ENCODE assay signal across 28 cellular contexts in genomic region chr9:86955003-86955402, GRCh38.
"Had no signal": no experiment of that assay in that cellular context is flagged by ENCODE, and none has a peak within 500 bp of the region (broad histone marks: within the 10 kb centered on the region; RNA-seq: fewer than 3 reads in every experiment).

No MANE protein-coding gene starts in this region.

- H3K9me3 Mint-ChIP-seq: stimulated activated naive CD8-positive, alpha-beta T cell treated with anti-CD3 and anti-CD28 coated beads, Interleukin-15, Interleukin-2, amounts not matched to agents 100 ng/mL and 50 ng/mL, for 24 hours had no signal

- H3K4me1 ChIP-seq: testis, thyroid gland, tibial artery, tibial nerve, transverse colon, upper lobe of left lung, upper lobe of right lung, uterus, vagina had no signal

- ATAC-seq: stimulated activated effector memory CD8-positive, alpha-beta T cell treated with anti-CD3 and anti-CD28 coated beads, Interleukin-12 subunit alpha, Interleukin-12 subunit beta, amount 100 ng/mL, for 72 hours; stimulated activated memory B cell treated with anti-CD40 and anti-IgM and Interleukin-4, amounts not matched to agents 10 μg/mL and 1 μg/mL and 100 μg/mL, for 72 hours; stimulated activated naive B cell treated with anti-CD40 and anti-IgM and Interleukin-4, amounts not matched to agents 10 μg/mL and 1 μg/mL and 100 μg/mL, for 72 hours; stimulated activated naive CD8-positive, alpha-beta T cell treated with anti-CD3 and anti-CD28 coated beads, Interleukin-15, amount 100 ng/mL, for 72 hours; stimulated activated naive CD8-positive, alpha-beta T cell treated with anti-CD3 and anti-CD28 coated beads, Interleukin-15, Interleukin-2, amounts not matched to agents 100 U/mL and 50 U/mL, for 24 hours; upper lobe of right lung had no signal

- H3K4me3 ChIP-seq: stomach, suprapubic skin, testis, thoracic aorta, thyroid gland, tibial artery, tibial nerve, transverse colon, upper lobe of left lung, upper lobe of right lung, uterus, vagina had no signal

- H3K27ac ChIP-seq: stomach, suprapubic skin, testis, thoracic aorta, thyroid gland, tibial artery, tibial nerve, transverse colon, upper lobe of left lung, upper lobe of right lung, uterus, vagina had no signal

- H3K36me3 Mint-ChIP-seq: stimulated activated effector memory CD8-positive, alpha-beta T cell treated with anti-CD3 and anti-CD28 coated beads, Interleukin-12 subunit alpha, Interleukin-12 subunit beta, amount 100 ng/mL, for 72 hours; stimulated activated memory B cell treated with anti-CD40 and anti-IgM and Interleukin-4, amounts not matched to agents 10 μg/mL and 1 μg/mL and 100 μg/mL, for 72 hours; stimulated activated naive B cell treated with anti-CD40 and anti-IgM and Interleukin-4, amounts not matched to agents 10 μg/mL and 1 μg/mL and 100 μg/mL, for 72 hours had no signal

- H3K9me3 ChIP-seq: stomach, suprapubic skin, testis, thoracic aorta, thyroid gland, tibial artery, tibial nerve, transverse colon, upper lobe of right lung, uterus, vagina had no signal

- H3K27me3 ChIP-seq: stomach, suprapubic skin, testis, thyroid gland, tibial artery, tibial nerve, upper lobe of left lung, uterus, vagina had no signal

- H3K36me3 ChIP-seq: suprapubic skin, thyroid gland, tibial artery, transverse colon, upper lobe of left lung, upper lobe of right lung, uterus, vagina had no signal

- DNase-seq: stimulated activated CD4-positive, alpha-beta T cell treated with anti-CD3 and anti-CD28 coated beads, Interleukin-2, amount 100 ng/mL, for 48 hours; stimulated activated CD4-positive, alpha-beta T cell treated with anti-CD3 and anti-CD28 coated beads, Interleukin-4, amount 100 ng/mL, for 1 hour; stimulated activated CD4-positive, alpha-beta T cell treated with anti-CD3 and anti-CD28 coated beads, Interleukin-4, amount 100 ng/mL, for 24 hours; stimulated activated CD4-positive, alpha-beta T cell treated with anti-CD3 and anti-CD28 coated beads, Interleukin-4, amount 100 ng/mL, for 4 hours; stimulated activated CD8-positive, alpha-beta memory T cell treated with anti-CD3 and anti-CD28 coated beads, Interleukin-4, amount 100 ng/mL, for 48 hours; stimulated activated naive B cell treated with anti-CD40 and anti-IgM and Interleukin-4, amounts not matched to agents 10 μg/mL and 1 μg/mL and 100 μg/mL, for 72 hours; stimulated activated naive CD4-positive, alpha-beta T cell; stimulated activated naive CD4-positive, alpha-beta T cell treated with Interleukin-2 at 50 U/mL for 16 hours; stimulated activated naive CD8-positive, alpha-beta T cell treated with anti-CD3 and anti-CD28 coated beads, Interleukin-15, amount 100 ng/mL, for 72 hours; stimulated activated naive CD8-positive, alpha-beta T cell treated with anti-CD3 and anti-CD28 coated beads, Interleukin-15, Interleukin-2, amounts not matched to agents 100 U/mL and 50 U/mL, for 24 hours; stomach; substantia nigra; testis; thyroid gland; tibial artery; transverse colon; trophoblast cell; upper lobe of left lung; upper lobe of right lung; uterus had no signal

- H3K4me3 Mint-ChIP-seq: stimulated activated effector memory CD8-positive, alpha-beta T cell treated with anti-CD3 and anti-CD28 coated beads, Interleukin-12 subunit alpha, Interleukin-12 subunit beta, amount 100 ng/mL, for 72 hours; stimulated activated memory B cell treated with anti-CD40 and anti-IgM and Interleukin-4, amounts not matched to agents 10 μg/mL and 1 μg/mL and 100 μg/mL, for 72 hours; stimulated activated naive B cell treated with anti-CD40 and anti-IgM and Interleukin-4, amounts not matched to agents 10 μg/mL and 1 μg/mL and 100 μg/mL, for 72 hours; stimulated activated naive CD8-positive, alpha-beta T cell treated with anti-CD3 and anti-CD28 coated beads, Interleukin-15, amount 100 ng/mL, for 72 hours; stimulated activated naive CD8-positive, alpha-beta T cell treated with anti-CD3 and anti-CD28 coated beads, Interleukin-15, Interleukin-2, amounts not matched to agents 100 ng/mL and 50 ng/mL, for 24 hours; type B pancreatic cell had no signal

- H3K27ac Mint-ChIP-seq: stimulated activated effector memory CD8-positive, alpha-beta T cell treated with anti-CD3 and anti-CD28 coated beads, Interleukin-12 subunit alpha, Interleukin-12 subunit beta, amount 100 ng/mL, for 72 hours; stimulated activated memory B cell treated with anti-CD40 and anti-IgM and Interleukin-4, amounts not matched to agents 10 μg/mL and 1 μg/mL and 100 μg/mL, for 72 hours; stimulated activated naive B cell treated with anti-CD40 and anti-IgM and Interleukin-4, amounts not matched to agents 10 μg/mL and 1 μg/mL and 100 μg/mL, for 72 hours; stimulated activated naive CD8-positive, alpha-beta T cell treated with anti-CD3 and anti-CD28 coated beads, Interleukin-15, amount 100 ng/mL, for 72 hours; stimulated activated naive CD8-positive, alpha-beta T cell treated with anti-CD3 and anti-CD28 coated beads, Interleukin-15, Interleukin-2, amounts not matched to agents 100 ng/mL and 50 ng/mL, for 24 hours; type B pancreatic cell had no signal

- H3K4me1 Mint-ChIP-seq: stimulated activated effector memory CD8-positive, alpha-beta T cell treated with anti-CD3 and anti-CD28 coated beads, Interleukin-12 subunit alpha, Interleukin-12 subunit beta, amount 100 ng/mL, for 72 hours; stimulated activated memory B cell treated with anti-CD40 and anti-IgM and Interleukin-4, amounts not matched to agents 10 μg/mL and 1 μg/mL and 100 μg/mL, for 72 hours; stimulated activated naive B cell treated with anti-CD40 and anti-IgM and Interleukin-4, amounts not matched to agents 10 μg/mL and 1 μg/mL and 100 μg/mL, for 72 hours; stimulated activated naive CD8-positive, alpha-beta T cell treated with anti-CD3 and anti-CD28 coated beads, Interleukin-15, amount 100 ng/mL, for 72 hours had no signal
